Comparison of ENCODE assay signal across 13 cellular contexts in the genomic region with DNA sequence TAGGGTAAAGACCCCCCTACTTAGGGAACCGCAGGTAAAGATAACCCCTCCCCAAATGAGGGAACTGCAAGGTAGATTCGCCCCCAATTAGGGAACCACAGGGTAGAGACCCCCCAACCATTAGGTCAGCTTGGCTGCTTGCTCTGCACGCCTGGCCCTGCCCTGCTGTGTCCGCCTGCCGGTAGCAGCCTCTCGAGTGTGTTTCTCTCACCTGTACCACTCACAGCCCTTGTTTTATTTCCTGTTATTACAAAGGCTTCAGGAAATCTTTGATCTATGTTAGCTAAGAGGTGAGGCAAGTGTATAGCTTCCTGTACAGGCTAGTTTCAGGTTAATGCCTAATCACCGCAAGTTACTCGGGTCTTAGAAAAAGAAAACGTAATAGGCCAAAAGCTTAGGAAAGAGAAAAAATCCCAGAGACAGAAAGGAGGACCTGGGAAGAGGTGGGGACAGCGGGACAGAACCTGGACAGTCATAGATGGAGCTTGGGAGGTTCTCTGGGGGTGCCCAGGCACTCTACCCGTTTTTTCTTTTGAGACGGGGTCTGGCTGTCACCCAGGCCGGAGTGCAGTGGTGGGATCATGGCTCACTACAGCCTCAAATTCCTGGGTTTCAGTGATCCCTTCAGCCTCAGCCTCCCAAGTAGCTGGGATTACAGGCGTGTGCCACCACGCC. TPM values are rescaled to one million over a fixed set of nuclear protein-coding genes. Genes with fewer than 3 reads are reported as not detected.
DNase-seq lines count a peak whose midpoint lies in the region; ATAC-seq and TF ChIP-seq lines count a peak whose summit lies in the region.
"Had no signal": no experiment of that assay in that cellular context is flagged by ENCODE, and none has a peak within 500 bp of the region (broad histone marks: within the 10 kb centered on the region; RNA-seq: fewer than 3 reads in every experiment).

No MANE protein-coding gene starts in this region.

- no peaks in the 10 kb centered on the region for H3K27me3 ChIP-seq in upper lobe of right lung
- H3K27me3 ChIP-seq: suprapubic skin had no signal

- peak overlapping the region; percentile 59 for H3K27ac ChIP-seq in upper lobe of right lung
- H3K27ac ChIP-seq: parathyroid adenoma, suprapubic skin had no signal

- H3K4me3 Mint-ChIP-seq in natural killer cell (peak overlapping the region; percentile 69), immature natural killer cell (peak overlapping the region; percentile 54 to 80 (median 62))
- no peak overlapping the region for H3K4me3 Mint-ChIP-seq in natural killer cell treated with Interleukin-12 subunit alpha and Interleukin-12 subunit beta and Interleukin-15 and Interleukin-18, amount 100 ng/mL, for 72 hours
- peak overlapping the region; percentile 51 for H3K4me3 Mint-ChIP-seq in activated T-helper 1 cell treated with anti-CD3 and anti-CD28 coated beads, Interleukin-12 subunit alpha, Interleukin-12 subunit beta, Interleukin-2, Interleukin-4 antibody, amounts not matched to agents 30 ng/mL and 10 ng/mL and 1 ng/mL, durations not matched to agents 14 hours and 24 hours and 36 hours

- H3K36me3 ChIP-seq in upper lobe of right lung = peaks cover 99% of the 10 kb centered on the region

- H3K27ac Mint-ChIP-seq in natural killer cell (peak overlapping the region; percentile 83 to 84), immature natural killer cell (peak overlapping the region; percentile 64 to 93 (median 91))
- H3K27ac Mint-ChIP-seq in natural killer cell treated with Interleukin-12 subunit alpha and Interleukin-12 subunit beta and Interleukin-15 and Interleukin-18, amount 100 ng/mL, for 72 hours = peak overlapping the region in 1 of 2 donors; percentile 73
- peak overlapping the region; percentile 60 for H3K27ac Mint-ChIP-seq in activated T-helper 1 cell treated with anti-CD3 and anti-CD28 coated beads, Interleukin-12 subunit alpha, Interleukin-12 subunit beta, Interleukin-2, Interleukin-4 antibody, amounts not matched to agents 30 ng/mL and 10 ng/mL and 1 ng/mL, durations not matched to agents 14 hours and 24 hours and 36 hours

- H3K4me1 ChIP-seq in upper lobe of right lung = peaks cover 7% of the 10 kb centered on the region
- H3K4me1 ChIP-seq: parathyroid adenoma, suprapubic skin had no signal

- H3K9me3 Mint-ChIP-seq in natural killer cell (no peaks in the 10 kb centered on the region), immature natural killer cell (no peaks in the 10 kb centered on the region)
- H3K9me3 Mint-ChIP-seq in natural killer cell treated with Interleukin-12 subunit alpha and Interleukin-12 subunit beta and Interleukin-15 and Interleukin-18, amount 100 ng/mL, for 72 hours = no peaks in the 10 kb centered on the region
- no peaks in the 10 kb centered on the region for H3K9me3 Mint-ChIP-seq in activated T-helper 1 cell treated with anti-CD3 and anti-CD28 coated beads, Interleukin-12 subunit alpha, Interleukin-12 subunit beta, Interleukin-2, Interleukin-4 antibody, amounts not matched to agents 30 ng/mL and 10 ng/mL and 1 ng/mL, durations not matched to agents 14 hours and 24 hours and 36 hours

- no peak overlapping the region for H3K4me3 ChIP-seq in upper lobe of right lung
- H3K4me3 ChIP-seq: suprapubic skin had no signal

- H3K4me1 Mint-ChIP-seq in natural killer cell (peaks cover 5% of the 10 kb centered on the region in 2 donors), immature natural killer cell (peaks cover 15 to 17% of the 10 kb centered on the region in 2 donors)
- peaks cover 3 to 4% of the 10 kb centered on the region in 2 donors for H3K4me1 Mint-ChIP-seq in natural killer cell treated with Interleukin-12 subunit alpha and Interleukin-12 subunit beta and Interleukin-15 and Interleukin-18, amount 100 ng/mL, for 72 hours (ENCODE audit: low read depth in 2 of 2)
- H3K4me1 Mint-ChIP-seq in activated T-helper 1 cell treated with anti-CD3 and anti-CD28 coated beads, Interleukin-12 subunit alpha, Interleukin-12 subunit beta, Interleukin-2, Interleukin-4 antibody, amounts not matched to agents 30 ng/mL and 10 ng/mL and 1 ng/mL, durations not matched to agents 14 hours and 24 hours and 36 hours (ENCODE audit: low read depth) = peaks cover 24% of the 10 kb centered on the region

- TF ChIP-seq CTCF in natural killer cell (IDR thresholded peaks at IDR 0.05) = no peak
- no peak for TF ChIP-seq CTCF in upper lobe of right lung (IDR thresholded peaks at IDR 0.05)

- no peaks in the 10 kb centered on the region for H3K9me3 ChIP-seq in upper lobe of right lung
- H3K9me3 ChIP-seq: suprapubic skin had no signal

- intact Hi-C loops in natural killer cell (cut with micrococcal nuclease) = no loop called here
- intact Hi-C loops in activated T-helper 1 cell treated with anti-CD3 and anti-CD28 coated beads, Interleukin-12 subunit alpha, Interleukin-12 subunit beta, Interleukin-2, Interleukin-4 antibody, amounts not matched to agents 30 ng/mL and 10 ng/mL and 1 ng/mL, durations not matched to agents 14 hours and 24 hours and 36 hours (cut with micrococcal nuclease) = loop anchor here (2.0 kb wide), 1 partner anchor 108 kb away; no protein-coding TSS in a partner anchor
- intact Hi-C loops in upper lobe of right lung (cut with DNase I) = no loop called here

- H3K36me3 Mint-ChIP-seq in natural killer cell (no peaks in the 10 kb centered on the region), immature natural killer cell (peaks cover 12 to 32% (median 13%) of the 10 kb centered on the region in 3 donors)
- H3K36me3 Mint-ChIP-seq in natural killer cell treated with Interleukin-12 subunit alpha and Interleukin-12 subunit beta and Interleukin-15 and Interleukin-18, amount 100 ng/mL, for 72 hours = peaks cover 11% of the 10 kb centered on the region
- peaks cover 47% of the 10 kb centered on the region for H3K36me3 Mint-ChIP-seq in activated T-helper 1 cell treated with anti-CD3 and anti-CD28 coated beads, Interleukin-12 subunit alpha, Interleukin-12 subunit beta, Interleukin-2, Interleukin-4 antibody, amounts not matched to agents 30 ng/mL and 10 ng/mL and 1 ng/mL, durations not matched to agents 14 hours and 24 hours and 36 hours (ENCODE audit: low read depth)

- DNase-seq in natural killer cell (no peak), immature natural killer cell (peak; percentile 39 to 54 (median 45)), upper lobe of right lung (peak; percentile 79), SK-N-DZ (ENCODE audit: low spot score) (no peak), NCI-H1105 (lab: John Stamatoyannopoulos, UW) (no peak)
- no peak for DNase-seq in natural killer cell treated with Interleukin-12 subunit alpha and Interleukin-12 subunit beta and Interleukin-15 and Interleukin-18, amount 100 ng/mL, for 72 hours (ENCODE audit: low spot score)
- DNase-seq in activated T-helper 1 cell treated with anti-CD3 and anti-CD28 coated beads, Interleukin-12 subunit alpha, Interleukin-12 subunit beta, Interleukin-2, Interleukin-4 antibody, amounts not matched to agents 30 ng/mL and 10 ng/mL and 1 ng/mL, durations not matched to agents 14 hours and 24 hours and 36 hours (ENCODE audit: low spot score) = peak; percentile 14
- DNase-seq: ACHN, head of caudate nucleus had no signal

- H3K27me3 Mint-ChIP-seq in natural killer cell (ENCODE audit: low read depth in 2 of 2) (no peaks in the 10 kb centered on the region), immature natural killer cell (ENCODE audit: low read depth in 3 of 3) (peaks cover 0 to 2% (median 0%) of the 10 kb centered on the region in 3 donors)
- no peaks in the 10 kb centered on the region for H3K27me3 Mint-ChIP-seq in natural killer cell treated with Interleukin-12 subunit alpha and Interleukin-12 subunit beta and Interleukin-15 and Interleukin-18, amount 100 ng/mL, for 72 hours
- no peaks in the 10 kb centered on the region for H3K27me3 Mint-ChIP-seq in activated T-helper 1 cell treated with anti-CD3 and anti-CD28 coated beads, Interleukin-12 subunit alpha, Interleukin-12 subunit beta, Interleukin-2, Interleukin-4 antibody, amounts not matched to agents 30 ng/mL and 10 ng/mL and 1 ng/mL, durations not matched to agents 14 hours and 24 hours and 36 hours (ENCODE audit: insufficient read depth)

- ATAC-seq in natural killer cell (peak; percentile 70 to 85 (median 78)), upper lobe of right lung (peak; percentile 81), GM19324 (IDR thresholded peaks at IDR 0.05; ENCODE audit: low FRiP score, unreplicated experiment) (no peak)
- ATAC-seq in natural killer cell treated with Interleukin-12 subunit alpha and Interleukin-12 subunit beta and Interleukin-15 and Interleukin-18, amount 100 ng/mL, for 72 hours = no peak
- ATAC-seq: HCT116 had no signal

RNA-seq across cellular contexts. Expression of a gene that starts 23.1 kb away (rescaled TPM):
- total RNA-seq in natural killer cell = 100 to 1,000 TPM; 377 to 471 (median 423) TPM
- 100 to 1,000 TPM; 245 to 329 TPM for total RNA-seq in natural killer cell treated with Interleukin-12 subunit alpha and Interleukin-12 subunit beta and Interleukin-15 and Interleukin-18, amount 100 ng/mL, for 72 hours
- total RNA-seq in activated T-helper 1 cell treated with anti-CD3 and anti-CD28 coated beads, Interleukin-12 subunit alpha, Interleukin-12 subunit beta, Interleukin-2, Interleukin-4 antibody, amounts not matched to agents 30 ng/mL and 10 ng/mL and 1 ng/mL, durations not matched to agents 14 hours and 24 hours and 36 hours = 371 and 377 TPM in 2 replicates
- polyA plus RNA-seq in immature natural killer cell = 100 to 1,000 TPM; 334 to 509 (median 485) TPM
- 175 TPM for total RNA-seq in upper lobe of right lung
- polyA plus RNA-seq in SK-N-DZ (2014; cell fraction: cytosol; rRNA removed) = 365 and 372 TPM in 2 replicates
- polyA plus RNA-seq in SK-N-DZ (2014; cell fraction: nucleus; rRNA removed) = 512 and 650 TPM in 2 replicates

RNA-seq across cellular contexts. Expression of a gene that starts 31.3 kb away (rescaled TPM):
- total RNA-seq in natural killer cell (10 to 100 TPM; 44.1 to 52.3 (median 51.0) TPM), upper lobe of right lung (13.5 TPM)
- 10 to 100 TPM; 35.0 to 35.6 TPM for total RNA-seq in natural killer cell treated with Interleukin-12 subunit alpha and Interleukin-12 subunit beta and Interleukin-15 and Interleukin-18, amount 100 ng/mL, for 72 hours
- total RNA-seq in activated T-helper 1 cell treated with anti-CD3 and anti-CD28 coated beads, Interleukin-12 subunit alpha, Interleukin-12 subunit beta, Interleukin-2, Interleukin-4 antibody, amounts not matched to agents 30 ng/mL and 10 ng/mL and 1 ng/mL, durations not matched to agents 14 hours and 24 hours and 36 hours = 64.4 and 64.9 TPM in 2 replicates
- 10 to 100 TPM in 1 of 3 donors, 1 to 10 TPM in 2; 2.6 to 26.7 (median 6.9) TPM for polyA plus RNA-seq in immature natural killer cell
- polyA plus RNA-seq in SK-N-DZ (2014; cell fraction: cytosol; rRNA removed) = 6.8 and 7.0 TPM in 2 replicates
- 10.6 and 15.3 TPM in 2 replicates for polyA plus RNA-seq in SK-N-DZ (2014; cell fraction: nucleus; rRNA removed)

RNA-seq across cellular contexts. Expression of a gene that starts 36.7 kb away (rescaled TPM):
- 10 to 100 TPM; 60.0 to 72.2 (median 69.2) TPM for total RNA-seq in natural killer cell
- total RNA-seq in natural killer cell treated with Interleukin-12 subunit alpha and Interleukin-12 subunit beta and Interleukin-15 and Interleukin-18, amount 100 ng/mL, for 72 hours = 100 to 1,000 TPM; 114 to 178 TPM
- total RNA-seq in activated T-helper 1 cell treated with anti-CD3 and anti-CD28 coated beads, Interleukin-12 subunit alpha, Interleukin-12 subunit beta, Interleukin-2, Interleukin-4 antibody, amounts not matched to agents 30 ng/mL and 10 ng/mL and 1 ng/mL, durations not matched to agents 14 hours and 24 hours and 36 hours = 234 and 250 TPM in 2 replicates
- polyA plus RNA-seq in immature natural killer cell = 10 to 100 TPM; 12.1 to 44.8 (median 18.4) TPM
- 35.2 TPM for total RNA-seq in upper lobe of right lung
- 28.8 and 48.3 TPM in 2 replicates for polyA plus RNA-seq in SK-N-DZ (2014; cell fraction: cytosol; rRNA removed)
- 62.7 and 64.6 TPM in 2 replicates for polyA plus RNA-seq in SK-N-DZ (2014; cell fraction: nucleus; rRNA removed)

RNA-seq across cellular contexts. Expression of a gene that starts 40.4 kb away (rescaled TPM):
- total RNA-seq in natural killer cell (1 to 10 TPM; 2.9 to 5.5 (median 3.3) TPM), upper lobe of right lung (0.23 TPM)
- total RNA-seq in natural killer cell treated with Interleukin-12 subunit alpha and Interleukin-12 subunit beta and Interleukin-15 and Interleukin-18, amount 100 ng/mL, for 72 hours = 1 to 10 TPM; 5.1 to 5.2 TPM
- total RNA-seq in activated T-helper 1 cell treated with anti-CD3 and anti-CD28 coated beads, Interleukin-12 subunit alpha, Interleukin-12 subunit beta, Interleukin-2, Interleukin-4 antibody, amounts not matched to agents 30 ng/mL and 10 ng/mL and 1 ng/mL, durations not matched to agents 14 hours and 24 hours and 36 hours = 8.2 and 8.5 TPM in 2 replicates
- 1 to 10 TPM in 2 of 3 donors, under 1 TPM in 1; 0.53 to 1.9 (median 1.2) TPM for polyA plus RNA-seq in immature natural killer cell
- polyA plus RNA-seq in SK-N-DZ (2014; cell fraction: cytosol; rRNA removed) = 1.4 and 1.7 TPM in 2 replicates
- 0.69 and 2.2 TPM in 2 replicates for polyA plus RNA-seq in SK-N-DZ (2014; cell fraction: nucleus; rRNA removed)

RNA-seq across cellular contexts. Expression of a gene that starts 51.9 kb away (rescaled TPM):
- total RNA-seq in natural killer cell (100 to 1,000 TPM; 266 to 323 (median 275) TPM), upper lobe of right lung (72.1 TPM)
- 100 to 1,000 TPM; 322 to 576 TPM for total RNA-seq in natural killer cell treated with Interleukin-12 subunit alpha and Interleukin-12 subunit beta and Interleukin-15 and Interleukin-18, amount 100 ng/mL, for 72 hours
- 411 and 425 TPM in 2 replicates for total RNA-seq in activated T-helper 1 cell treated with anti-CD3 and anti-CD28 coated beads, Interleukin-12 subunit alpha, Interleukin-12 subunit beta, Interleukin-2, Interleukin-4 antibody, amounts not matched to agents 30 ng/mL and 10 ng/mL and 1 ng/mL, durations not matched to agents 14 hours and 24 hours and 36 hours
- polyA plus RNA-seq in immature natural killer cell = 100 to 1,000 TPM in 1 of 3 donors, 10 to 100 TPM in 2; 21.8 to 162 (median 43.3) TPM
- 125 and 137 TPM in 2 replicates for polyA plus RNA-seq in SK-N-DZ (2014; cell fraction: cytosol; rRNA removed)
- 401 and 420 TPM in 2 replicates for polyA plus RNA-seq in SK-N-DZ (2014; cell fraction: nucleus; rRNA removed)

Comparison
In these comparisons a context has a peak if more than half of its experiments do, and no peak if none do; other contexts are left out.
1. ATAC-seq: peak in natural killer cell (3 of 3) and upper lobe of right lung (single experiment); none in natural killer cell treated with Interleukin-12 subunit alpha and Interleukin-12 subunit beta and Interleukin-15 and Interleukin-18, amount 100 ng/mL, for 72 hours (0 of 2) and GM19324 (single experiment).
2. DNase-seq: peak in activated T-helper 1 cell treated with anti-CD3 and anti-CD28 coated beads, Interleukin-12 subunit alpha, Interleukin-12 subunit beta, Interleukin-2, Interleukin-4 antibody, amounts not matched to agents 30 ng/mL and 10 ng/mL and 1 ng/mL, durations not matched to agents 14 hours and 24 hours and 36 hours (single experiment), immature natural killer cell (3 of 3) and upper lobe of right lung (single experiment); none in natural killer cell (single experiment), natural killer cell treated with Interleukin-12 subunit alpha and Interleukin-12 subunit beta and Interleukin-15 and Interleukin-18, amount 100 ng/mL, for 72 hours (single experiment), SK-N-DZ (single experiment) and NCI-H1105 (single experiment).